1 cellular context compared by ENCODE assay signal in genomic region chr14:31456841-31457664, GRCh38.
TF ChIP-seq lines count a peak whose summit lies in the region.

Gene DTD2 (minus strand): TSS chr14:31457506. CDS start chr14:31457393, 113 bp downstream.

TF ChIP-seq in HepG2, 621 proteins besides CTCF, POLR2A, EP300 and RAD21 (continued from another document and continues in another):
- TF ChIP-seq PBX2 (CRISPR knock-in tag; IDR thresholded peaks at IDR 0.05) = peak; percentile 35; the same call in 1 of the 2 replicates
- peak; percentile 99 for TF ChIP-seq ZNF792 (CRISPR knock-in tag; IDR thresholded peaks at IDR 0.05)
- TF ChIP-seq GZF1 (CRISPR knock-in tag; IDR thresholded peaks at IDR 0.05) = peak; percentile 97
- peak; percentile 99 for TF ChIP-seq ZFP91 (CRISPR knock-in tag; IDR thresholded peaks at IDR 0.05; ENCODE audit: borderline replicate concordance)
- no peak for TF ChIP-seq SMARCE1 (IDR thresholded peaks at IDR 0.05; ENCODE audit: borderline replicate concordance)
- peak; percentile 98 for TF ChIP-seq IRX3 (CRISPR knock-in tag; IDR thresholded peaks at IDR 0.05; ENCODE audit: borderline replicate concordance, low read depth)
- TF ChIP-seq ZNF18 (CRISPR knock-in tag; IDR thresholded peaks at IDR 0.05; ENCODE audit: insufficient replicate concordance) = peak; percentile 95
- TF ChIP-seq PAX8 (CRISPR knock-in tag; IDR thresholded peaks at IDR 0.05; ENCODE audit: borderline replicate concordance) = peak; percentile 100
- TF ChIP-seq PHF21A (CRISPR knock-in tag; IDR thresholded peaks at IDR 0.05) = peak; percentile 98
- peak; percentile 88; the same call in 1 of the 2 replicates for TF ChIP-seq ZNF30 (CRISPR knock-in tag; IDR thresholded peaks at IDR 0.05)
- TF ChIP-seq ZNF121 (CRISPR knock-in tag; IDR thresholded peaks at IDR 0.05) = peak; percentile 87
- peak; percentile 100 for TF ChIP-seq DMAP1 (CRISPR knock-in tag; IDR thresholded peaks at IDR 0.05)
- peak; percentile 100 for TF ChIP-seq ASH2L (IDR thresholded peaks at IDR 0.05; ENCODE audit: insufficient read length, low read depth, low read length)
- TF ChIP-seq ZNF883 (CRISPR knock-in tag; IDR thresholded peaks at IDR 0.05; ENCODE audit: not compliant biosample characterization) = peak; percentile 100
- TF ChIP-seq NONO (IDR thresholded peaks at IDR 0.05) = no peak
- TF ChIP-seq NONO (CRISPR knock-in tag; conservative IDR thresholded peaks at IDR 0.05) = peak; percentile 100
- TF ChIP-seq SNAPC5 (CRISPR knock-in tag; IDR thresholded peaks at IDR 0.05; ENCODE audit: borderline replicate concordance) = peak; percentile 69; the same call in 1 of the 2 replicates
- TF ChIP-seq NPAS2 (CRISPR knock-in tag; IDR thresholded peaks at IDR 0.05; ENCODE audit: borderline replicate concordance) = no peak
- peak; percentile 93 for TF ChIP-seq GABPB1 (CRISPR knock-in tag; IDR thresholded peaks at IDR 0.05)
- TF ChIP-seq ZNF235 (CRISPR knock-in tag; IDR thresholded peaks at IDR 0.05; ENCODE audit: borderline replicate concordance) = peak; percentile 97
- peak; percentile 100 for TF ChIP-seq SMAD1 (CRISPR knock-in tag; IDR thresholded peaks at IDR 0.05; ENCODE audit: borderline replicate concordance, low read depth)
- peak; percentile 100; the same call in 1 of the 2 replicates for TF ChIP-seq ZNF275 (CRISPR knock-in tag; IDR thresholded peaks at IDR 0.05; ENCODE audit: borderline replicate concordance)
- peak; percentile 100 for TF ChIP-seq ZBTB4 (CRISPR knock-in tag; IDR thresholded peaks at IDR 0.05; ENCODE audit: borderline replicate concordance)
- TF ChIP-seq MTA3 (CRISPR knock-in tag; IDR thresholded peaks at IDR 0.05) = peak; percentile 41; the same call in 1 of the 2 replicates
- peak; percentile 97; the same call in 1 of the 2 replicates for TF ChIP-seq GPN1 (CRISPR knock-in tag; IDR thresholded peaks at IDR 0.05; ENCODE audit: borderline replicate concordance)
- TF ChIP-seq LBX2 (CRISPR knock-in tag; IDR thresholded peaks at IDR 0.05; ENCODE audit: borderline replicate concordance) = peak; percentile 100
- peak; percentile 67; the same call in 1 of the 2 replicates for TF ChIP-seq SP2 (CRISPR knock-in tag; IDR thresholded peaks at IDR 0.05)
- TF ChIP-seq ZNF256 (CRISPR knock-in tag; conservative IDR thresholded peaks at IDR 0.05) = peak; percentile 99
- peak; percentile 90; the same call in 1 of the 2 replicates for TF ChIP-seq KLF15 (CRISPR knock-in tag; IDR thresholded peaks at IDR 0.05; ENCODE audit: borderline replicate concordance)
- TF ChIP-seq SSRP1 (CRISPR knock-in tag; IDR thresholded peaks at IDR 0.05) = peak; percentile 20; the same call in 1 of the 2 replicates
- TF ChIP-seq ZNF619 (CRISPR knock-in tag; IDR thresholded peaks at IDR 0.05) = peak; percentile 100
- peak; percentile 94 for TF ChIP-seq ZNF879 (CRISPR knock-in tag; IDR thresholded peaks at IDR 0.05)
- TF ChIP-seq RFXANK (CRISPR knock-in tag; IDR thresholded peaks at IDR 0.05) = peak; percentile 91
- TF ChIP-seq SP5 (CRISPR knock-in tag; IDR thresholded peaks at IDR 0.05; ENCODE audit: borderline replicate concordance, low read depth) = peak; percentile 92
- TF ChIP-seq ZNF318 (CRISPR knock-in tag; IDR thresholded peaks at IDR 0.05) = peak; percentile 100
- no peak for TF ChIP-seq PLRG1 (conservative IDR thresholded peaks at IDR 0.05)
- peak; percentile 98 for TF ChIP-seq SKI (IDR thresholded peaks at IDR 0.05; ENCODE audit: partially characterized antibody)
- TF ChIP-seq ZNF574 (CRISPR knock-in tag; IDR thresholded peaks at IDR 0.05) = peak; percentile 97
